8 cellular contexts compared by ENCODE assay signal in genomic region chr1:160006312-160006940, GRCh38.
DNase-seq lines count a peak whose midpoint lies in the region; ATAC-seq and TF ChIP-seq lines count a peak whose summit lies in the region.

No MANE protein-coding gene starts in this region.

- CTCF ChIA-PET in GM10248 (lab: Yijun Ruan, JAX), result interaction anchor here (0.8 to 11.3 kb wide), 48 partner anchors 8 to 874 kb away, joined by 3 to 232 read pairs (median 8); partner anchors contain the start of genes DUSP23, FCRL6, PIGM and SLAMF9

- DNase-seq in GM10248 (ENCODE audit: extremely low spot score) (peak; percentile 81), NCI-H345 treated with DMSO at 0.1 percent for 48 hours (lab: John Stamatoyannopoulos, UW; ENCODE audit: unreplicated experiment) (peak; percentile 62), coronary artery (ENCODE audit: low spot score) (no peak), medulla oblongata (ENCODE audit: extremely low spot score) (peak; percentile 30), C1 segment of cervical spinal cord (lab: John Stamatoyannopoulos, UW) (no peak)
- DNase-seq in activated CD4-positive, alpha-beta T cell treated with anti-CD3 and anti-CD28 coated beads for 48 hours, result peak; percentile 82
- DNase-seq in stimulated activated CD8-positive, alpha-beta memory T cell treated with anti-CD3 and anti-CD28 coated beads, Interleukin-4, amount 100 ng/mL, for 24 hours (ENCODE audit: low read depth), result peak; percentile 58

- no peak overlapping the region for H3K27ac ChIP-seq in coronary artery

- peak; percentile 67 for ATAC-seq in HG03103 (IDR thresholded peaks at IDR 0.05; ENCODE audit: low read depth, unreplicated experiment)

- POLR2A ChIA-PET in GM10248 (lab: Yijun Ruan, JAX), result no interaction called here

- TF ChIP-seq CTCF in GM10248 (IDR thresholded peaks at IDR 0.05; ENCODE audit: control extremely low read depth, extremely low read depth, low read depth, missing control alignments) (peak; percentile 97), coronary artery (IDR thresholded peaks at IDR 0.05) (peak; percentile 30)

- H3K4me3 ChIP-seq in coronary artery, result no peak overlapping the region

Comparison
In these comparisons a context has a peak if more than half of its experiments do, and no peak if none do; other contexts are left out.
1. DNase-seq: peak in GM10248 (single experiment), NCI-H345 treated with DMSO at 0.1 percent for 48 hours (single experiment), activated CD4-positive, alpha-beta T cell treated with anti-CD3 and anti-CD28 coated beads for 48 hours (single experiment), medulla oblongata (single experiment) and stimulated activated CD8-positive, alpha-beta memory T cell treated with anti-CD3 and anti-CD28 coated beads, Interleukin-4, amount 100 ng/mL, for 24 hours (single experiment); none in coronary artery (single experiment) and C1 segment of cervical spinal cord (0 of 14).